19 cellular contexts compared by ENCODE assay signal in the genomic region with DNA sequence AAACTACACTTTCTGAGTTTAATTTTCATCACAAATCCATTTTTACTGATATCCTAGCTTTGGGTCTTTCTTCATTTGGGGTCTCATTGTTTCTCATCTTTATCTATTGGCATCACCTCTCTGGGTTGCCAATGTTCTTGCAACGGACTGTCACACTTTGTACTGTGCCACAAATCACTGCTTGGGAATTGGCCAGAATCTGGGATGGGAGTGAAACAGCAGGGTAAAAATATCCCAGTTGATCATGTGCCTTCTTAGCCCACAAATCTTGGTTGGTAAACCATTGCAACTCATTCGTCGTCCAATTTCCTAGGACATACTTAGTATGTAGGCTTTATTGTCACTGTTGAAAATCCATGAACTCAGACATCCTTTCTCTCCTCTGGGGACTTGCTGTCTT.
DNase-seq lines count a peak whose midpoint lies in the region; ATAC-seq and TF ChIP-seq lines count a peak whose summit lies in the region.
"Had no signal": no experiment of that assay in that cellular context is flagged by ENCODE, and none has a peak within 500 bp of the region (broad histone marks: within the 10 kb centered on the region; RNA-seq: fewer than 3 reads in every experiment).

No MANE protein-coding gene starts in this region.

- H3K23ac ChIP-seq in IMR-90 (ENCODE audit: low read depth, low read length) (no peak overlapping the region), mesendoderm (ENCODE audit: low read length) (no peak overlapping the region)

- no peaks in the 10 kb centered on the region for H3K79me2 ChIP-seq in mesendoderm (ENCODE audit: control insufficient read depth, insufficient read depth, low read length)

- ATAC-seq in IMR-90 (ENCODE audit: low read depth) (no peak), left cardiac atrium (peak; percentile 73 to 74), psoas muscle (peak in 3 of 4 donors; percentile 67 to 97 (median 88)), HG02678 (IDR thresholded peaks at IDR 0.05; ENCODE audit: unreplicated experiment) (no peak), HG03175 (IDR thresholded peaks at IDR 0.05; ENCODE audit: unreplicated experiment) (no peak)

- TF ChIP-seq POLR2A in IMR-90 (IDR thresholded peaks at IDR 0.05; ENCODE audit: low read depth, low read length), result no peak
- no peak for TF ChIP-seq POLR2A in uterus (IDR thresholded peaks at IDR 0.05)

- H3K56ac ChIP-seq in IMR-90 (ENCODE audit: extremely low read depth, insufficient read depth, low read length) (no peak overlapping the region), mesendoderm (ENCODE audit: low read length) (no peak overlapping the region)

- H3K9me1 ChIP-seq in IMR-90 (ENCODE audit: insufficient read depth, low read length), result no peaks in the 10 kb centered on the region

- no peaks in the 10 kb centered on the region for H3K9me3 ChIP-seq in IMR-90 (ENCODE audit: control insufficient read depth, insufficient read depth, low read length)
- no peaks in the 10 kb centered on the region for H3K9me3 ChIP-seq in psoas muscle
- no peaks in the 10 kb centered on the region for H3K9me3 ChIP-seq in uterus
- H3K9me3 ChIP-seq: SJCRH30 had no signal

- H4K5ac ChIP-seq in IMR-90 (ENCODE audit: low read depth, low read length), result no peak overlapping the region
- peak overlapping the region; percentile 60 for H4K5ac ChIP-seq in mesendoderm (ENCODE audit: low read length)

- no peak overlapping the region for H3K9ac ChIP-seq in IMR-90 (ENCODE audit: low read depth, low read length)
- no peak overlapping the region for H3K9ac ChIP-seq in mesendoderm (ENCODE audit: low read length)

- H2AK5ac ChIP-seq in IMR-90 (ENCODE audit: low read depth, low read length) (no peak overlapping the region), mesendoderm (ENCODE audit: low read length) (no peak overlapping the region)

- H3K4me3 ChIP-seq in IMR-90 (ENCODE audit: insufficient read depth, low read depth, low read length), result no peak overlapping the region
- H3K4me3 ChIP-seq in mesendoderm (ENCODE audit: low read length), result no peak overlapping the region
- no peak overlapping the region for H3K4me3 ChIP-seq in psoas muscle
- H3K4me3 ChIP-seq in uterus, result no peak overlapping the region
- H3K4me3 ChIP-seq: SJCRH30 had no signal

- no peak for TF ChIP-seq CTCF in IMR-90 (conservative IDR thresholded peaks at IDR 0.05; ENCODE audit: low read depth, low read length)
- TF ChIP-seq CTCF in psoas muscle (IDR thresholded peaks at IDR 0.05), result no peak
- TF ChIP-seq CTCF in uterus (IDR thresholded peaks at IDR 0.05), result no peak

- H3K79me1 ChIP-seq in IMR-90 (ENCODE audit: low read depth in 1 of 2, low read length in 2 of 2) (no peaks in the 10 kb centered on the region), mesendoderm (ENCODE audit: low read length) (no peaks in the 10 kb centered on the region)

- H2BK5ac ChIP-seq in IMR-90 (ENCODE audit: low read depth, low read length, poor library complexity, severe bottlenecking) (no peak overlapping the region), mesendoderm (ENCODE audit: low read length) (no peak overlapping the region)

- no peaks in the 10 kb centered on the region for H3K4me1 ChIP-seq in IMR-90 (ENCODE audit: control insufficient read depth, insufficient read depth, low read length)
- no peaks in the 10 kb centered on the region for H3K4me1 ChIP-seq in mesendoderm (ENCODE audit: control insufficient read depth, low read depth, low read length)
- peaks cover 18% of the 10 kb centered on the region for H3K4me1 ChIP-seq in psoas muscle
- no peaks in the 10 kb centered on the region for H3K4me1 ChIP-seq in uterus
- H3K4me1 ChIP-seq: SJCRH30 had no signal

- H2BK20ac ChIP-seq in IMR-90 (ENCODE audit: low read depth, low read length), result no peak overlapping the region

- H4K8ac ChIP-seq in IMR-90 (ENCODE audit: low read depth in 2 of 2, low read length in 2 of 2), result no peak overlapping the region
- H4K8ac ChIP-seq in mesendoderm (ENCODE audit: low read depth, low read length), result no peak overlapping the region

- H3K4me2 ChIP-seq in IMR-90 (ENCODE audit: low read depth, low read length), result no peak overlapping the region
- H3K4me2 ChIP-seq in mesendoderm (ENCODE audit: low read length), result no peak overlapping the region

- H4K20me1 ChIP-seq in IMR-90 (ENCODE audit: insufficient read depth, low read length), result no peaks in the 10 kb centered on the region

- no peak for DNase-seq in IMR-90
- peak; percentile 24 for DNase-seq in left cardiac atrium
- DNase-seq in mesendoderm, result no peak
- DNase-seq in psoas muscle, result peak in 1 of 2 donors; percentile 35
- no peak for DNase-seq in GM19238 (ENCODE audit: insufficient read length, low spot score)
- DNase-seq in uterus, result no peak
- DNase-seq: Calu3, DMS79 treated with DMSO at 0.1 percent for 48 hours, GF-D8, KBM-7, NCI-H1105 treated with DMSO at 0.1 percent for 48 hours, NCI-H146, NCI-H1930, NCI-H2107, NCI-H446, NCI-H524 treated with DMSO at 0.1 percent for 48 hours, SJCRH30 had no signal

- H2BK15ac ChIP-seq in IMR-90 (ENCODE audit: low read depth, low read length) (no peak overlapping the region), mesendoderm (replicated peaks; ENCODE audit: low read depth) (no peak overlapping the region)

- H4K91ac ChIP-seq in IMR-90 (ENCODE audit: insufficient read depth, low read depth, low read length), result no peak overlapping the region

- intact Hi-C loops in IMR-90 (cut with micrococcal nuclease) (no loop called here), left cardiac atrium (cut with DNase I) (no loop called here), psoas muscle (cut with DNase I) (no loop called here), uterus (cut with DNase I; ENCODE audit: low total_unique reads) (no loop called here)

- H3K4ac ChIP-seq in IMR-90 (ENCODE audit: low read depth, low read length), result no peak overlapping the region
- H3K4ac ChIP-seq in mesendoderm (ENCODE audit: low read depth, low read length), result no peak overlapping the region

- no peak overlapping the region for H3K18ac ChIP-seq in IMR-90 (ENCODE audit: low read depth, low read length)
- H3K18ac ChIP-seq in mesendoderm (ENCODE audit: low read length), result no peak overlapping the region

- POLR2A ChIA-PET in IMR-90 (lab: Charles Lee; ENCODE audit: unreplicated experiment), result no interaction called here

- CTCF ChIA-PET in IMR-90 (lab: Yijun Ruan, JAX), result interaction anchor here (1.1 kb wide), 1 partner anchor 24 kb away, joined by 3 read pairs; no protein-coding TSS in a partner anchor

- H3K36me3 ChIP-seq in IMR-90 (ENCODE audit: control insufficient read depth, insufficient read depth, low read length) (no peaks in the 10 kb centered on the region), mesendoderm (ENCODE audit: control insufficient read depth, insufficient read depth, low read length) (no peaks in the 10 kb centered on the region), psoas muscle (ENCODE audit: insufficient read depth in 1 of 2, low read depth in 1 of 2) (no peaks in the 10 kb centered on the region), uterus (no peaks in the 10 kb centered on the region)
- H3K36me3 ChIP-seq: SJCRH30 had no signal

- no peak overlapping the region for H3K27ac ChIP-seq in IMR-90 (ENCODE audit: insufficient read depth, low read length)
- no peak overlapping the region for H3K27ac ChIP-seq in mesendoderm (ENCODE audit: low read depth, low read length)
- H3K27ac ChIP-seq in psoas muscle, result peak overlapping the region; percentile 47
- H3K27ac ChIP-seq in uterus, result no peak overlapping the region
- H3K27ac ChIP-seq: SJCRH30 had no signal

- H3K27me3 ChIP-seq in IMR-90 (ENCODE audit: control insufficient read depth, insufficient read depth, low read length) (no peaks in the 10 kb centered on the region), mesendoderm (ENCODE audit: insufficient read depth, low read length, poor library complexity) (no peaks in the 10 kb centered on the region), psoas muscle (ENCODE audit: insufficient read depth in 3 of 3, low read length in 2 of 3) (no peaks in the 10 kb centered on the region), uterus (no peaks in the 10 kb centered on the region)
- H3K27me3 ChIP-seq: SJCRH30 had no signal

- no CpG with 5 or more reads among the region's 3 CpGs for WGBS in IMR-90 (ENCODE audit: extremely low coverage in 2 of 2, insufficient read length in 1 of 2), 2 experiments
- WGBS in mesendoderm (ENCODE audit: extremely low coverage, insufficient coverage, low lambda C conversion rate), result no CpG with 5 or more reads among the region's 3 CpGs
- WGBS in psoas muscle, 3 donors, result 21 to 38% (median 23%) methylated on average over 3 of the region's 3 CpGs

- H2AFZ ChIP-seq in IMR-90 (replicated peaks; ENCODE audit: low read length, poor library complexity), result no peak overlapping the region

- no peak for TF ChIP-seq RAD21 in IMR-90 (IDR thresholded peaks at IDR 0.05; ENCODE audit: low read length)

- no peak overlapping the region for H3K14ac ChIP-seq in IMR-90 (replicated peaks; ENCODE audit: low read depth, low read length)

- H2AK9ac ChIP-seq in IMR-90 (replicated peaks; ENCODE audit: low read depth, low read length, poor library complexity), result peak overlapping the region; percentile 61

- dilution Hi-C loops in IMR-90 (cut with HindIII; ENCODE audit: low sequenced_read_pairs, unreplicated experiment), result no loop called here

- H2BK120ac ChIP-seq in IMR-90 (ENCODE audit: low read depth, low read length) (no peak overlapping the region), mesendoderm (ENCODE audit: low read depth, low read length) (no peak overlapping the region)

- no TSS peak for BruUV-seq in IMR-90 (replicated peaks; lab: Mats Ljungman, UMichigan)

- in situ Hi-C loops in IMR-90 (cut with MboI; ENCODE audit: low sequenced_read_pairs), result no loop called here

TF ChIP-seq in IMR-90, 13 proteins besides CTCF, POLR2A, EP300 and RAD21 (continues in another document):
- TF ChIP-seq MAZ (IDR thresholded peaks at IDR 0.05; ENCODE audit: borderline replicate concordance, low read depth, low read length) (no peak), FOS (IDR thresholded peaks at IDR 0.05; ENCODE audit: low read depth, low read length) (no peak), CEBPB (IDR thresholded peaks at IDR 0.05; ENCODE audit: low read depth, low read length) (no peak), MAFK (IDR thresholded peaks at IDR 0.05; ENCODE audit: low read depth, low read length) (no peak)
- TF ChIP-seq, protein P1, sequence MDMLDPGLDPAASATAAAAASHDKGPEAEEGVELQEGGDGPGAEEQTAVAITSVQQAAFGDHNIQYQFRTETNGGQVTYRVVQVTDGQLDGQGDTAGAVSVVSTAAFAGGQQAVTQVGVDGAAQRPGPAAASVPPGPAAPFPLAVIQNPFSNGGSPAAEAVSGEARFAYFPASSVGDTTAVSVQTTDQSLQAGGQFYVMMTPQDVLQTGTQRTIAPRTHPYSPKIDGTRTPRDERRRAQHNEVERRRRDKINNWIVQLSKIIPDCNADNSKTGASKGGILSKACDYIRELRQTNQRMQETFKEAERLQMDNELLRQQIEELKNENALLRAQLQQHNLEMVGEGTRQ (IDR thresholded peaks at IDR 0.05; ENCODE audit: low read depth, low read length), result no peak

Comparison
In these comparisons a context has a peak if more than half of its experiments do, and no peak if none do; other contexts are left out.
1. ATAC-seq: peak in left cardiac atrium (2 of 2) and psoas muscle (3 of 4); none in IMR-90 (single experiment), HG02678 (single experiment) and HG03175 (single experiment).